Comparison of ENCODE assay signal across 9 cellular contexts in the genomic region with DNA sequence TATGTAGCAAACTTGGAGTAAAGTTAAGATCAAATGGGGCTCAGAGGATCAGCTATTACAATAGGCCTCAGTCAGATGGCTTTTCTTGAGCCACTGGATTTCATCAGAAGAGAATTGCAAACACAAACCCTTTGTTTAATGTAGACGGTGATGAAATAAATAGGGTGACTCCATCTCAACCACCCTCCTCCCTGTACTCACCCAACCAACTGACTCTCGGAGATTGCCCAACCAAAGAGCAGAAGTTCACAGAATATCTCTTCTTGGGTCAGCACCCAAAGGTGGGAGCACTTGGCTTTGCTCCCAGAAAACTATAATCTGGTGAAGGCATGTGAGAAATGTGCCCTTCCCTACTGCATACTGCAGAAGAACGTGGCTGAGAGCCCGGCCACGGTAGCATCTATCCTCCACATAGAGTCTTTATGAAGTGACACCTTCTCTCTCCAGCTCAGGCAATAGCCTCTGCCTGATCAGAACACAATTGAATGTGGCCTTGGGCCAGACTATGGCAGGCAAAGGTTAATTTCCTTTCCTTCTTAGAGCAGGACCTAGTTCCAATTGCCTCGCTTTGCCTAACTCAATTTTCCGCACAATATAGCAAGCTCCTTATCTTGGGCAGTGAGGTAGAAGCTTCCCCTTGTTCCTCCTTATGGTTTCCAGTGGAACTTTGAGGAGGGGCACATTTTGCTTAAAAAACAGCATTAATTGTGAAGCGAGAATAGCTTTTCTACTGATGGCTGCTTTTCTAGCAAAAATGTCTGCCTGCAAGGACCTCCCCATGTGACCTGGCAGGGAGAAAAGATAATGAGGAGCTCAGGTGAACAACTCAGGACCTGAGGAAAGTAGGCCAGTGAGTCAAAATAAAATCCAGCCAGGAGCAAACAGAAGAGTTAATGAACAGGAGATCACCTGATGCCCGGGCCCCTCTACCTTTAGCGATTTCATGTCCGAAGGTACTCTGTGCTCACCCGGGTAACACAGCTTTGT.
A peak's percentile ranks its signal among the peaks of the same experiment; 100 is the strongest.
DNase-seq lines count a peak whose midpoint lies in the region; ATAC-seq and TF ChIP-seq lines count a peak whose summit lies in the region.
"Had no signal": no experiment of that assay in that cellular context is flagged by ENCODE, and none has a peak within 500 bp of the region (broad histone marks: within the 10 kb centered on the region; RNA-seq: fewer than 3 reads in every experiment).

No MANE protein-coding gene starts in this region.

- H3K4me2 ChIP-seq in BLaER1 (peak overlapping the region; percentile 31), PC-3 (ENCODE audit: low read length) (no peak overlapping the region)

- CTCF ChIA-PET in PC-3 (lab: Charles Lee): no interaction called here

- H3K4me3 ChIP-seq in BLaER1 (no peak overlapping the region), PC-3 (ENCODE audit: low read length) (no peak overlapping the region), esophagus muscularis mucosa (no peak overlapping the region)

- H3K27ac ChIP-seq in BLaER1: no peak overlapping the region
- H3K27ac ChIP-seq in PC-3 (ENCODE audit: low read length): no peak overlapping the region
- peak overlapping the region; percentile 33 to 69 (median 54) for H3K27ac ChIP-seq in esophagus muscularis mucosa (replicated peaks in 1 of 4)

- H3K79me2 ChIP-seq in PC-3 (ENCODE audit: low read length): no peaks in the 10 kb centered on the region

- peak; percentile 64 for DNase-seq in PC-3
- DNase-seq in esophagus muscularis mucosa (ENCODE audit: extremely low spot score): no peak
- DNase-seq in natural killer cell treated with Interleukin-12 subunit alpha and Interleukin-12 subunit beta and Interleukin-15 and Interleukin-18, amount 100 ng/mL, for 72 hours (ENCODE audit: low spot score): no peak
- DNase-seq in NCI-H2227 (lab: John Stamatoyannopoulos, UW; ENCODE audit: unreplicated experiment): no peak
- DNase-seq in COLO668 (lab: John Stamatoyannopoulos, UW; ENCODE audit: unreplicated experiment): no peak
- DNase-seq in NCI-H2227 treated with DMSO at 0.1 percent for 48 hours (lab: John Stamatoyannopoulos, UW): no peak
- DNase-seq: DMS 273 treated with DMSO at 0.1 percent for 48 hours had no signal

- WGBS in esophagus muscularis mucosa: 78% methylated on average over 12 of the region's 12 CpGs

- H2AFZ ChIP-seq in PC-3 (ENCODE audit: low read length): no peak overlapping the region

- H4K20me1 ChIP-seq in BLaER1 (peaks cover 36% of the 10 kb centered on the region; the same call in 1 of the 2 replicates), PC-3 (ENCODE audit: low read length) (no peaks in the 10 kb centered on the region)

- H3K36me3 ChIP-seq in BLaER1: no peaks in the 10 kb centered on the region
- H3K36me3 ChIP-seq in PC-3 (ENCODE audit: low read depth, low read length): no peaks in the 10 kb centered on the region
- no peaks in the 10 kb centered on the region for H3K36me3 ChIP-seq in esophagus muscularis mucosa

- TF ChIP-seq CTCF in PC-3 (conservative IDR thresholded peaks at IDR 0.05; ENCODE audit: low read depth, low read length) (no peak), esophagus muscularis mucosa (IDR thresholded peaks at IDR 0.05) (no peak)

- no peaks in the 10 kb centered on the region for H3K36me3 Mint-ChIP-seq in natural killer cell treated with Interleukin-12 subunit alpha and Interleukin-12 subunit beta and Interleukin-15 and Interleukin-18, amount 100 ng/mL, for 72 hours

- no peak overlapping the region for H3K9ac ChIP-seq in BLaER1
- no peak overlapping the region for H3K9ac ChIP-seq in PC-3 (ENCODE audit: low read length)

- peaks cover 60 to 69% of the 10 kb centered on the region in 2 donors for H3K4me1 Mint-ChIP-seq in natural killer cell treated with Interleukin-12 subunit alpha and Interleukin-12 subunit beta and Interleukin-15 and Interleukin-18, amount 100 ng/mL, for 72 hours (ENCODE audit: low read depth in 2 of 2)

- TF ChIP-seq EP300 in esophagus muscularis mucosa (IDR thresholded peaks at IDR 0.05): no peak

- H3K9me3 ChIP-seq in BLaER1 (0 out of 2 replicates have a peak, but pooled peaks cover 8% of the 10 kb centered on the region), PC-3 (ENCODE audit: low read length) (no peaks in the 10 kb centered on the region), esophagus muscularis mucosa (no peaks in the 10 kb centered on the region)

- H3K9me3 Mint-ChIP-seq in natural killer cell treated with Interleukin-12 subunit alpha and Interleukin-12 subunit beta and Interleukin-15 and Interleukin-18, amount 100 ng/mL, for 72 hours: no peaks in the 10 kb centered on the region

- no peak for ATAC-seq in PC-3
- ATAC-seq in natural killer cell treated with Interleukin-12 subunit alpha and Interleukin-12 subunit beta and Interleukin-15 and Interleukin-18, amount 100 ng/mL, for 72 hours: peak; percentile 53 to 68
- ATAC-seq in GM21515 (IDR thresholded peaks at IDR 0.05; ENCODE audit: unreplicated experiment): no peak

- H3K9me2 ChIP-seq in PC-3 (replicated peaks; ENCODE audit: low read length): no peaks in the 10 kb centered on the region

- H3F3A ChIP-seq in PC-3 (ENCODE audit: low read length, unreplicated experiment): no peaks in the 10 kb centered on the region

- no peak for TF ChIP-seq POLR2A in esophagus muscularis mucosa (IDR thresholded peaks at IDR 0.05; ENCODE audit: low read depth)

- no TSS peak for BruUV-seq in PC-3 (replicated peaks; lab: Mats Ljungman, UMichigan)

- peak overlapping the region; percentile 48 to 94 for H3K27ac Mint-ChIP-seq in natural killer cell treated with Interleukin-12 subunit alpha and Interleukin-12 subunit beta and Interleukin-15 and Interleukin-18, amount 100 ng/mL, for 72 hours

- intact Hi-C loops in PC-3 (cut with micrococcal nuclease): no loop called here
- intact Hi-C loops in esophagus muscularis mucosa (cut with DNase I): no loop called here

- H3K27me3 ChIP-seq in BLaER1: no peaks in the 10 kb centered on the region
- H3K27me3 ChIP-seq in PC-3 (ENCODE audit: low read length): no peaks in the 10 kb centered on the region
- H3K27me3 ChIP-seq in esophagus muscularis mucosa: no peaks in the 10 kb centered on the region

- no peak overlapping the region for H3K4me3 Mint-ChIP-seq in natural killer cell treated with Interleukin-12 subunit alpha and Interleukin-12 subunit beta and Interleukin-15 and Interleukin-18, amount 100 ng/mL, for 72 hours

- no peaks in the 10 kb centered on the region for H3K27me3 Mint-ChIP-seq in natural killer cell treated with Interleukin-12 subunit alpha and Interleukin-12 subunit beta and Interleukin-15 and Interleukin-18, amount 100 ng/mL, for 72 hours

- POLR2A ChIA-PET in PC-3 (lab: Charles Lee; ENCODE audit: unreplicated experiment): no interaction called here

- H3K4me1 ChIP-seq in BLaER1 (peaks cover 8% of the 10 kb centered on the region), PC-3 (ENCODE audit: insufficient read depth, low read length) (peaks cover 17% of the 10 kb centered on the region), esophagus muscularis mucosa (peaks cover 76 to 87% (median 78%) of the 10 kb centered on the region in 4 donors)

Comparison
In these comparisons a context has a peak if more than half of its experiments do, and no peak if none do; other contexts are left out.
1. H3K27ac ChIP-seq: peak in esophagus muscularis mucosa (4 of 4); none in BLaER1 (single experiment) and PC-3 (single experiment).
2. ATAC-seq: peak in natural killer cell treated with Interleukin-12 subunit alpha and Interleukin-12 subunit beta and Interleukin-15 and Interleukin-18, amount 100 ng/mL, for 72 hours (2 of 2); none in PC-3 (single experiment) and GM21515 (single experiment).